ENCODE assay signal across 20 cellular contexts in the genomic region with DNA sequence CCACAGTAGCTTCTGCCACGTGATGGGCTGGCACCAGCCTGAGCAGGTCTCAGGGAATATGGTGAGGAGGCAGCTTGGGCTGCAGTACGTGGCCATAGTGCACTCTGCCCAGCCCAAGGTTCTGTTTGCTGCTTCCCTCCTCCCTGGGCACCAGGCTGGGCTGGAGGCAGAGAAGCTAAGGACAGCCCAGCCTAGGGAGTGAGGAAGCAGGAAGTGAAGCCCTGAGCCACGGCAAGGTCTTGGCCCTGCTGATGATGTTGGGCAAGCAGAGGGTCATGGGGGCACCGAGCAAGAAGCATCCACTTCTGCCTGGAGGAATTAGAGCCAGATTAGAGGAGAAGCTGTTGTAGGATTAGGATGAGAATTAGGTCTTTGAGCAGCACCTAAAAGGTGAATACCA.
"Had no signal": no experiment of that assay in that cellular context is flagged by ENCODE, and none has a peak within 500 bp of the region (broad histone marks: within the 10 kb centered on the region; RNA-seq: fewer than 3 reads in every experiment).

No MANE protein-coding gene starts in this region.

- H3K4me1 ChIP-seq: uterus had no signal

- H3K4me3 ChIP-seq: dorsolateral prefrontal cortex, heart left ventricle, mucosa of descending colon, ovary, thyroid gland, uterus had no signal

- H3K9me3 ChIP-seq: heart left ventricle, mucosa of descending colon, ovary, thyroid gland, uterus had no signal

- DNase-seq: cortex of kidney; dorsolateral prefrontal cortex; effector CD8-positive, alpha-beta T cell; heart left ventricle; hippocampal formation; mammary epithelial cell; mucosa of descending colon; naive thymus-derived CD8-positive, alpha-beta T cell; nucleus accumbens; ovary; right cardiac atrium; small intestine; stimulated activated CD4-positive, alpha-beta T cell treated with anti-CD3 and anti-CD28 coated beads, Interleukin-2, amount 100 ng/mL, for 48 hours; stimulated activated naive CD4-positive, alpha-beta T cell treated with Interleukin-2 at 50 U/mL for 16 hours; thyroid gland; uterus had no signal

- H3K27ac Mint-ChIP-seq: naive thymus-derived CD8-positive, alpha-beta T cell; type B pancreatic cell had no signal

- ATAC-seq: esophagus mucosa; heart left ventricle; mucosa of descending colon; naive thymus-derived CD8-positive, alpha-beta T cell; right cardiac atrium had no signal

- H3K9me3 Mint-ChIP-seq: naive thymus-derived CD8-positive, alpha-beta T cell; type B pancreatic cell had no signal

- FAIRE-seq: endometrium, frontal cortex, small intestine had no signal

- H3K27me3 Mint-ChIP-seq: naive thymus-derived CD8-positive, alpha-beta T cell; type B pancreatic cell had no signal

- H3K27ac ChIP-seq: dorsolateral prefrontal cortex, heart left ventricle, ovary, thyroid gland, uterus had no signal

- H3K36me3 Mint-ChIP-seq: naive thymus-derived CD8-positive, alpha-beta T cell; type B pancreatic cell had no signal

- H3K27me3 ChIP-seq: dorsolateral prefrontal cortex, heart left ventricle, ovary, thyroid gland, uterus had no signal

- H3K36me3 ChIP-seq: heart left ventricle, ovary, thyroid gland, uterus had no signal

- H3K4me3 Mint-ChIP-seq: naive thymus-derived CD8-positive, alpha-beta T cell; type B pancreatic cell had no signal
